ENCODE assay signal across 1 cellular context in the genomic region with DNA sequence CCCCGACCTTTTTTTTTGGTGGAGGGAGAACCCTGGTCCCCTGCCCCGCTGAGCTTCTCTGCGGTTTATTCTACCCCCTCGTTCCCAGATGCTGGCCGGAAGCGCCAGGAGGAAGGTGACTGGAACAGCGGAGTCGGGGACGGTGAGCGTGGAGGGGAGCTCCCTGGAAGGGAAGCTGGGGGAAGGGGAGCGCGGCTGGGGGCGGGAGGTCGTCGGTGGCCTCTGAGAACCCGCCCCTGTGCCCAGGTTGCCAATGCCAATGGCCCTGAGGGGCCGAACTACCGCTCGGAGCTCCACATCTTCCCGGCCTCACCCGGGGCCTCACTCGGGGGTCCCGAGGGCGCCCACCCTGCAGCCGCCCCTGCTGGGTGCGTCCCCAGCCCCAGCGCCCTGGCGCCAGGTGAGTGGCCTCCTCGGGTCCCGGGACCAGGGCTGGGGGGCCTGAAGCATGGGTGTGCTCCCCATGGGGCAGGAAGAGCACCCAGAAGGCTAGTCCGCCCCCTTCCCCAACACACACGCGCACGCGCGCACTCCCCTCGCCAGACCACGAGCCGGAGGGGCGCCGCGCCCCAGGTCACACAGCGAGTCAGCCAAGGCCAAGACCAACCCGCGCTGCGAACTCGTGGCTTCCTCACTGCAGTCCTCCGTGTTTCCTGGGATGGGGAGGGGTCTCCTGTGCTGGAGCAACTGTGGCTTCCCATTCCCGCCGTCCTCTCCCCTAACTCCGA.
A peak's percentile ranks its signal among the peaks of the same experiment; 100 is the strongest.
TF ChIP-seq lines count a peak whose summit lies in the region.

No MANE protein-coding gene starts in this region.

TF ChIP-seq in H1, 55 proteins besides CTCF, POLR2A, EP300 and RAD21:
- TF ChIP-seq POLR2AphosphoS5 (IDR thresholded peaks at IDR 0.05; ENCODE audit: low read depth, low read length) (peak; percentile 52), PHF8 (conservative IDR thresholded peaks at IDR 0.05; ENCODE audit: low read depth, low read length) (peak; percentile 65; the same call in 1 of the 2 replicates), CBX5 (IDR thresholded peaks at IDR 0.05; ENCODE audit: low read depth, low read length) (no peak), TAF1 (IDR thresholded peaks at IDR 0.05; ENCODE audit: low read depth, low read length) (peak; percentile 22; the same call in 1 of the 2 replicates), TBP (IDR thresholded peaks at IDR 0.05; ENCODE audit: low read depth, low read length) (peak; percentile 34; the same call in 1 of the 2 replicates), ASH2L (IDR thresholded peaks at IDR 0.05; ENCODE audit: low read length) (peak; percentile 89), CHD2 (IDR thresholded peaks at IDR 0.05; ENCODE audit: low read length) (no peak; the same call in 1 of the 2 replicates), RNF2 (IDR thresholded peaks at IDR 0.05; ENCODE audit: borderline replicate concordance, low read depth, low read length, missing control alignments, poor library complexity, severe bottlenecking) (no peak), TCF12 (IDR thresholded peaks at IDR 0.05; ENCODE audit: low read depth, low read length) (0 out of 2 replicates have a peak, but pooled peaks have one; percentile 22), KDM4A (IDR thresholded peaks at IDR 0.05; ENCODE audit: low read depth, low read length, severe bottlenecking) (peak; percentile 78), KDM1A (IDR thresholded peaks at IDR 0.05; ENCODE audit: borderline replicate concordance, low read length) (no peak), RBBP5 (IDR thresholded peaks at IDR 0.05; ENCODE audit: borderline replicate concordance, low read depth, low read length) (peak; percentile 82)
- TF ChIP-seq, protein P1, sequence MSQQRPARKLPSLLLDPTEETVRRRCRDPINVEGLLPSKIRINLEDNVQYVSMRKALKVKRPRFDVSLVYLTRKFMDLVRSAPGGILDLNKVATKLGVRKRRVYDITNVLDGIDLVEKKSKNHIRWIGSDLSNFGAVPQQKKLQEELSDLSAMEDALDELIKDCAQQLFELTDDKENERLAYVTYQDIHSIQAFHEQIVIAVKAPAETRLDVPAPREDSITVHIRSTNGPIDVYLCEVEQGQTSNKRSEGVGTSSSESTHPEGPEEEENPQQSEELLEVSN (IDR thresholded peaks at IDR 0.05): 0 out of 2 replicates have a peak, but pooled peaks have one; percentile 22
- TF ChIP-seq, protein P2, sequence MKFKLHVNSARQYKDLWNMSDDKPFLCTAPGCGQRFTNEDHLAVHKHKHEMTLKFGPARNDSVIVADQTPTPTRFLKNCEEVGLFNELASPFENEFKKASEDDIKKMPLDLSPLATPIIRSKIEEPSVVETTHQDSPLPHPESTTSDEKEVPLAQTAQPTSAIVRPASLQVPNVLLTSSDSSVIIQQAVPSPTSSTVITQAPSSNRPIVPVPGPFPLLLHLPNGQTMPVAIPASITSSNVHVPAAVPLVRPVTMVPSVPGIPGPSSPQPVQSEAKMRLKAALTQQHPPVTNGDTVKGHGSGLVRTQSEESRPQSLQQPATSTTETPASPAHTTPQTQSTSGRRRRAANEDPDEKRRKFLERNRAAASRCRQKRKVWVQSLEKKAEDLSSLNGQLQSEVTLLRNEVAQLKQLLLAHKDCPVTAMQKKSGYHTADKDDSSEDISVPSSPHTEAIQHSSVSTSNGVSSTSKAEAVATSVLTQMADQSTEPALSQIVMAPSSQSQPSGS (IDR thresholded peaks at IDR 0.05; ENCODE audit: low read length): no peak
- TF ChIP-seq, protein P3, sequence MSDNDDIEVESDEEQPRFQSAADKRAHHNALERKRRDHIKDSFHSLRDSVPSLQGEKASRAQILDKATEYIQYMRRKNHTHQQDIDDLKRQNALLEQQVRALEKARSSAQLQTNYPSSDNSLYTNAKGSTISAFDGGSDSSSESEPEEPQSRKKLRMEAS (IDR thresholded peaks at IDR 0.05): peak; percentile 61; the same call in 1 of the 2 replicates
